ENCODE assay signal across 4 cellular contexts in the genomic region with DNA sequence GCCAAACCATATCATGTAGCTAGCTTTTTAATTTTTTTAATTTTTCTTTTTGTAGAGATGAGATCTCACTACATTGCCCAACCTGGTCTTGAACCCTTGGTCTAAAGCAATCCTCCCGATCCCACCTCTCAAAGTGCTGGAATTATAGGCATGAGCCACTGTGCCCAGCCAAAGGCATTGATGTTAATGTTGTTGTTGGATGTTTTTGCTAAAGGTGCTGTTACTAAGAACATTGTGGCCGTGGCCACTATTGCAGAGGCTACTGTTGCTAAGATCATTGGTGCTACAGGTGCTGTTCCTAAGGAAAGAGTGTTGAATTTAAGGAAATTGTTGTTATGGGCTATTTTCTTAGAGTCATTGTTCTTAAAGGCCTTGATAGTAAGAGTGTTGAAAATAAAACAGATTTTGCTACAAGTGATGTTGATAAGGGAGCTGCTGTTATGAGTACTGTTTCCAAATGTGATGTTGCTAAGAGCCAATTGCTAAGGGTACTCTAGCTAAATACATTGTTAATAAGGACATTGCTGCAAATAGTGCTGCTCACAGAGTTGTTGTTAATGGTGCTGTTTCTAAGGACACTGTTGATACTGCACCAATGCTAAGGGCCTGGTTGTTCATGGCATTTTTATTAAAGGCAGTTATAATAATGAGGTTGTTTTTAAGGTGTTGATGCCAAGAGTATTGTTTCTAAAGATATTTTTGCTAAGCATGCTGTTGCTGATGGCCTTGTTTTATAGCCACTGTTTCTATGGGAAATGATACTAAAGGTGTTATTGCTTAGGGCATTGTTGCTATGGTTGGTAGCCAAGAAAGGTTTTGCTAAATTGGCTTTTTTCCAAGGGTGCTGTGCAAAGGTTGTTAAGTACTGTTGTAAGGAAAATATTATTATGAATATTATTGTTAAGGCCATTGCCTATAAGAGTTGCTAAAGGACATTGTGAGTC. TPM values are rescaled to one million over a fixed set of nuclear protein-coding genes. Genes with fewer than 3 reads are reported as not detected.
"Had no signal": no experiment of that assay in that cellular context is flagged by ENCODE, and none has a peak within 500 bp of the region (broad histone marks: within the 10 kb centered on the region; RNA-seq: fewer than 3 reads in every experiment).

No MANE protein-coding gene starts in this region.

RNA-seq across cellular contexts. Expression of gene SPATA31A1, which starts 52.1 kb away (rescaled TPM):
- total RNA-seq: K562, M059J, SJCRH30 had no signal
- polyA plus RNA-seq: IgD-negative memory B cell had no signal
